In the genomic region with DNA sequence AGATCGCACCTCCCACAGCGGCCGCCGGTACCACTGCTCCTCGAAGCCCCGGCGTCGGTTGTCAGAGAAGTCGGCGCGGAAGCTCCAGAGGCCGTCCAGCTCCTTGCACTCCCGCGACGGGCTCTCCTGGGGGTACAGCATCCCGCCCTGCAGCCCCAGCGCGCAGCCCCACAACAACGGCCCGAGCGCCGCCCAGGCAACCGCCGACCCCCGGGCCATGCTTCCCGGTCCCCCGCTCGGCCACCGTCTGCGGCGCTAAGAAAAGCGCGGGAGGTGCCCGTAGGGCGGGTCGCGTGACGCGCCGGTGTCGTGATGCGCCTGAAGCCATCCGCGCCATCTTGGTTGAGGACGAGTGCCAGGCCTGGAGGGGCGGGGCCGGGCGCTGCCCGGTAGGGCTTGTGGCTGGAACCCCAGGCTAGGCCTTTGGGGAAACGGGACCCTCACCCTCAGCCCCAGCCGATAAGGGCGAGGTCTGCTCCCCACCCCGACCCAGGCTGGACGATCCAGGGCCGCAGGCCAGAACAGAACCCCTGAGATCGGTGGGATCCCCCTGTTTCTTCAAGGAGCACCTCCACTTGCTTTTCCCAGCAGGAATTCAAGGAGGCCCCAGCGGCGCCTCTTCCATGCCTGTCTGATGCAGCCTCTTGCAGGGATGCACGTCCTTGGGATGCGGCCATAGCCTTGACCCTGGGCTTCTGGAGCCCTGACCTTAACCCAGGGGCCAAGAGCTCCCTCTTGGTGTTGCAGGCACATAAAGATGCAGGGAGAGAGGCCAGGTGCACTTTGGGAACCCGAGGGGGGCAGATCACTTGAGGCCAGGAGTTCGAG, we compare ENCODE assay signal across 8 cellular contexts.
DNase-seq lines count a peak whose midpoint lies in the region; ATAC-seq lines count a peak whose summit lies in the region.

A gene (minus strand): TSS at position 249 of the 828 bp plus-strand sequence. CDS start 30 bp downstream, at position 219.

- ATAC-seq in GM19372 (IDR thresholded peaks at IDR 0.05; ENCODE audit: low read depth, unreplicated experiment) (peak; percentile 73), HG03521 (IDR thresholded peaks at IDR 0.05; ENCODE audit: unreplicated experiment) (peak; percentile 74)

- DNase-seq in C1 segment of cervical spinal cord (lab: John Stamatoyannopoulos, UW) (peak; percentile 45 to 92 (median 84)), NCI-H748 (lab: John Stamatoyannopoulos, UW; ENCODE audit: unreplicated experiment) (peak; percentile 95), cortex of kidney (lab: John Stamatoyannopoulos, UW) (peak; percentile 49), left kidney (ENCODE audit: low read depth, low spot score) (peak; percentile 97)
- peak; percentile 88 for DNase-seq in activated CD4-positive, alpha-beta T cell treated with anti-CD3 and anti-CD28 coated beads, Interleukin-2, amount 50 U/mL, for 1 hour
- DNase-seq in stimulated activated CD4-positive, alpha-beta T cell treated with anti-CD3 and anti-CD28 coated beads, Interleukin-1b, Interleukin-23, amount 100 ng/mL, for 48 hours, result peak; percentile 92

Comparison
In these comparisons a context has a peak if more than half of its experiments do, and no peak if none do; other contexts are left out.
1. Peak in every context shown above with its lines: DNase-seq and ATAC-seq.